8 cellular contexts compared by ENCODE assay signal in the genomic region with DNA sequence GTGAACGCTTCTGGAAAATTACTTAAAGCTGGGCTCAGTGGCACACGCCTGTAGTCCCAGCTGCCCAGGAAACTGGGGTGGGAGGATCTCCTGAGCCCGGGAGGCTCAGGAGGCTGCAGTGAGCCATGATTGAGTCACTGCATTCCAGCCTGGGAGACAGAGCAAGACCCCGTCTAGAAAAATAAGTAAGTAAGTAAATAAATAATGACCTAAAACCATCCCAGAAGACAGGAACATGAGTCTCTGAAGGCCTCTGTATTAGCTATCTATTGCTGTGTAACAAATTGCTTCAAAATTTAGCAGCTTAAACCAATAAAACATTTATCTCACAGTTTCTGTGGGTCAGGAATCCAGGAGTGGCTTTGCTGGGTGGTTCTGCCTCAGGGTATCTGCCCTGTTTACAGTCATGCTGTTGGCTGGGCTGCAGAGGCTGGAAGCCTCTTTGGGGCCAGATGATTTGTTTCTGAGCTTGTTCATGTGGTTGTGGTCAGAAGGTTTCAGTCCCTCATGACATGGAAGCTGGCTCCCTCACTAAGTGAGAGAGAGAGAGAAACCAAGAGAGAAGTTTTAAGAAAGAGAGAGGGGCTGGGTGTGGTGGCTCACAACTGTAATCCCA. TPM values are rescaled to one million over a fixed set of nuclear protein-coding genes. Genes with fewer than 3 reads are reported as not detected.
DNase-seq lines count a peak whose midpoint lies in the region; ATAC-seq and TF ChIP-seq lines count a peak whose summit lies in the region.

No MANE protein-coding gene starts in this region.

- DNase-seq in GM04504 (ENCODE audit: low read depth), result peak; percentile 74
- peak; percentile 40 for DNase-seq in KBM-7
- peak; percentile 18 for DNase-seq in activated naive CD4-positive, alpha-beta T cell treated with anti-CD3 and anti-CD28 coated beads, Interleukin-2, amount 50 U/mL, for 16 hours
- no peak for DNase-seq in omental fat pad (ENCODE audit: low spot score)
- no peak for DNase-seq in gastrocnemius medialis
- DNase-seq in mesenteric fat pad (ENCODE audit: low spot score), result no peak
- no peak for DNase-seq in adrenal gland

- peak; percentile 69 for ATAC-seq in GM21526 (IDR thresholded peaks at IDR 0.05; ENCODE audit: low FRiP score, unreplicated experiment)
- ATAC-seq in omental fat pad (ENCODE audit: low FRiP score), result peak; percentile 68
- no peak for ATAC-seq in gastrocnemius medialis

- H3K4me3 ChIP-seq in gastrocnemius medialis, result no peak overlapping the region
- H3K4me3 ChIP-seq in adrenal gland, result no peak overlapping the region

- no peaks in the 10 kb centered on the region for H3K27me3 ChIP-seq in gastrocnemius medialis
- no peaks in the 10 kb centered on the region for H3K27me3 ChIP-seq in adrenal gland

- TF ChIP-seq CTCF in omental fat pad (IDR thresholded peaks at IDR 0.05), result no peak
- TF ChIP-seq CTCF in gastrocnemius medialis (IDR thresholded peaks at IDR 0.05 in 4 of 5, conservative IDR thresholded peaks at IDR 0.05 in 1 of 5), result no peak
- TF ChIP-seq CTCF in adrenal gland (IDR thresholded peaks at IDR 0.05), result no peak

- in situ Hi-C loops in KBM-7 (cut with MboI; ENCODE audit: low pct_unique_long_range_greater_than_20kb, low sequenced_read_pairs) (no loop called here), gastrocnemius medialis (cut with MboI; ENCODE audit: low sequenced_read_pairs in 4 of 4) (no loop called here)

- H3K27ac ChIP-seq in gastrocnemius medialis (no peak overlapping the region), adrenal gland (no peak overlapping the region)

- H3K9me3 ChIP-seq in gastrocnemius medialis (no peaks in the 10 kb centered on the region), adrenal gland (replicated peaks in 1 of 3) (no peaks in the 10 kb centered on the region)

- H3K36me3 ChIP-seq in gastrocnemius medialis (no peaks in the 10 kb centered on the region), adrenal gland (replicated peaks in 1 of 2) (no peaks in the 10 kb centered on the region)

- intact Hi-C loops in gastrocnemius medialis (cut with DNase I; ENCODE audit: low total_unique reads) (no loop called here), adrenal gland (cut with DNase I) (no loop called here)

- WGBS in adrenal gland, 4 donors, result 50 to 60% (median 54%) methylated on average over 4 of the region's 4 CpGs

- H3K4me1 ChIP-seq in gastrocnemius medialis, result no peaks in the 10 kb centered on the region
- no peaks in the 10 kb centered on the region for H3K4me1 ChIP-seq in adrenal gland (replicated peaks in 1 of 2)

- no peak for TF ChIP-seq POLR2A in gastrocnemius medialis (IDR thresholded peaks at IDR 0.05)
- TF ChIP-seq POLR2A in adrenal gland (IDR thresholded peaks at IDR 0.05), result no peak

RNA-seq across cellular contexts. Expression of gene NCOA3, which starts 48.4 kb away (rescaled TPM):
- total RNA-seq in omental fat pad, result 10 to 100 TPM; 33.7 to 70.6 (median 43.7) TPM
- total RNA-seq in gastrocnemius medialis, result 10 to 100 TPM; 52.5 to 86.1 (median 70.1) TPM
- 37.0 TPM for total RNA-seq in mesenteric fat pad
- 10 to 100 TPM; 19.0 to 35.6 (median 24.2) TPM for total RNA-seq in adrenal gland
- 10 to 100 TPM in 1 of 3 donors, 1 to 10 TPM in 2; 2.6 to 15.4 (median 5.9) TPM for polyA plus RNA-seq in adrenal gland

Comparison
In these comparisons a context has a peak if more than half of its experiments do, and no peak if none do; other contexts are left out.
1. DNase-seq: peak in GM04504 (single experiment), KBM-7 (single experiment) and activated naive CD4-positive, alpha-beta T cell treated with anti-CD3 and anti-CD28 coated beads, Interleukin-2, amount 50 U/mL, for 16 hours (single experiment); none in omental fat pad (single experiment), gastrocnemius medialis (0 of 2), mesenteric fat pad (single experiment) and adrenal gland (0 of 7).
2. ATAC-seq: peak in GM21526 (single experiment) and omental fat pad (single experiment); none in gastrocnemius medialis (0 of 2).